ENCODE assay signal across 9 cellular contexts in genomic region chr2:205139822-205140612, GRCh38.
A peak's percentile ranks its signal among the peaks of the same experiment; 100 is the strongest.
DNase-seq lines count a peak whose midpoint lies in the region; ATAC-seq and TF ChIP-seq lines count a peak whose summit lies in the region.
"Had no signal": no experiment of that assay in that cellular context is flagged by ENCODE, and none has a peak within 500 bp of the region (broad histone marks: within the 10 kb centered on the region; RNA-seq: fewer than 3 reads in every experiment).

No MANE protein-coding gene starts in this region.

- DNase-seq in activated B cell treated with CpG ODN at 0.5 μM for 24 hours, result no peak
- DNase-seq in midbrain (lab: John Stamatoyannopoulos, UW), result no peak
- no peak for DNase-seq in NCI-H1436 (lab: John Stamatoyannopoulos, UW)
- no peak for DNase-seq in stimulated activated CD4-positive, alpha-beta T cell treated with anti-CD3 and anti-CD28 coated beads, Interleukin-4, amount 100 ng/mL, for 4 hours
- no peak for DNase-seq in stimulated activated effector memory CD8-positive, alpha-beta T cell treated with anti-CD3 and anti-CD28 coated beads, Interleukin-12 subunit alpha, Interleukin-12 subunit beta, amount 100 ng/mL, for 72 hours (ENCODE audit: low spot score in 2 of 2)
- DNase-seq: NCI-H510A had no signal

- H3K36me3 Mint-ChIP-seq in activated B cell treated with CpG ODN at 0.5 μM for 24 hours (ENCODE audit: low read depth) (no peaks in the 10 kb centered on the region), nephron (ENCODE audit: low read depth) (no peaks in the 10 kb centered on the region)
- H3K36me3 Mint-ChIP-seq in stimulated activated effector memory CD8-positive, alpha-beta T cell treated with anti-CD3 and anti-CD28 coated beads, Interleukin-12 subunit alpha, Interleukin-12 subunit beta, amount 100 ng/mL, for 72 hours, result no peaks in the 10 kb centered on the region

- intact Hi-C loops in activated B cell treated with CpG ODN at 0.5 μM for 24 hours (cut with micrococcal nuclease), result no loop called here

- H3K27ac Mint-ChIP-seq in activated B cell treated with CpG ODN at 0.5 μM for 24 hours, result peak overlapping the region; percentile 33
- peak overlapping the region; percentile 12 to 49 (median 40) for H3K27ac Mint-ChIP-seq in nephron
- no peak overlapping the region for H3K27ac Mint-ChIP-seq in stimulated activated effector memory CD8-positive, alpha-beta T cell treated with anti-CD3 and anti-CD28 coated beads, Interleukin-12 subunit alpha, Interleukin-12 subunit beta, amount 100 ng/mL, for 72 hours

- TF ChIP-seq CTCF in activated B cell treated with CpG ODN at 0.5 μM for 24 hours (IDR thresholded peaks at IDR 0.05) (no peak), nephron (IDR thresholded peaks at IDR 0.05; ENCODE audit: unreplicated experiment in 3 of 3) (no peak)

- H3K4me1 Mint-ChIP-seq in activated B cell treated with CpG ODN at 0.5 μM for 24 hours (peaks cover 8% of the 10 kb centered on the region), nephron (peaks cover 6% of the 10 kb centered on the region)
- no peaks in the 10 kb centered on the region for H3K4me1 Mint-ChIP-seq in stimulated activated effector memory CD8-positive, alpha-beta T cell treated with anti-CD3 and anti-CD28 coated beads, Interleukin-12 subunit alpha, Interleukin-12 subunit beta, amount 100 ng/mL, for 72 hours

- H3K4me3 Mint-ChIP-seq in activated B cell treated with CpG ODN at 0.5 μM for 24 hours (peak overlapping the region; percentile 59), nephron (no peak overlapping the region)
- no peak overlapping the region for H3K4me3 Mint-ChIP-seq in stimulated activated effector memory CD8-positive, alpha-beta T cell treated with anti-CD3 and anti-CD28 coated beads, Interleukin-12 subunit alpha, Interleukin-12 subunit beta, amount 100 ng/mL, for 72 hours

- peak; percentile 63 for ATAC-seq in GM19351 (IDR thresholded peaks at IDR 0.05; ENCODE audit: unreplicated experiment)
- peak; percentile 86 for ATAC-seq in HG03097 (IDR thresholded peaks at IDR 0.05; ENCODE audit: low FRiP score, unreplicated experiment)
- ATAC-seq in activated B cell treated with CpG ODN at 0.5 μM for 24 hours (ENCODE audit: low read depth), result no peak
- ATAC-seq in stimulated activated effector memory CD8-positive, alpha-beta T cell treated with anti-CD3 and anti-CD28 coated beads, Interleukin-12 subunit alpha, Interleukin-12 subunit beta, amount 100 ng/mL, for 72 hours, result no peak

- H3K27me3 Mint-ChIP-seq in activated B cell treated with CpG ODN at 0.5 μM for 24 hours (no peaks in the 10 kb centered on the region), nephron (ENCODE audit: low read depth) (no peaks in the 10 kb centered on the region)

- CTCF ChIA-PET in activated B cell treated with CpG ODN at 0.5 μM for 24 hours (lab: Charles Lee), result no interaction called here

- H3K9me3 Mint-ChIP-seq in activated B cell treated with CpG ODN at 0.5 μM for 24 hours, result peaks cover 4% of the 10 kb centered on the region
- no peaks in the 10 kb centered on the region for H3K9me3 Mint-ChIP-seq in nephron
- peaks cover 4% of the 10 kb centered on the region for H3K9me3 Mint-ChIP-seq in stimulated activated effector memory CD8-positive, alpha-beta T cell treated with anti-CD3 and anti-CD28 coated beads, Interleukin-12 subunit alpha, Interleukin-12 subunit beta, amount 100 ng/mL, for 72 hours

- POLR2A ChIA-PET in activated B cell treated with CpG ODN at 0.5 μM for 24 hours (lab: Charles Lee), result no interaction called here

Comparison
In these comparisons a context has a peak if more than half of its experiments do, and no peak if none do; other contexts are left out.
1. ATAC-seq: peak in GM19351 (single experiment) and HG03097 (single experiment); none in activated B cell treated with CpG ODN at 0.5 μM for 24 hours (single experiment) and stimulated activated effector memory CD8-positive, alpha-beta T cell treated with anti-CD3 and anti-CD28 coated beads, Interleukin-12 subunit alpha, Interleukin-12 subunit beta, amount 100 ng/mL, for 72 hours (single experiment).